In the genomic region with DNA sequence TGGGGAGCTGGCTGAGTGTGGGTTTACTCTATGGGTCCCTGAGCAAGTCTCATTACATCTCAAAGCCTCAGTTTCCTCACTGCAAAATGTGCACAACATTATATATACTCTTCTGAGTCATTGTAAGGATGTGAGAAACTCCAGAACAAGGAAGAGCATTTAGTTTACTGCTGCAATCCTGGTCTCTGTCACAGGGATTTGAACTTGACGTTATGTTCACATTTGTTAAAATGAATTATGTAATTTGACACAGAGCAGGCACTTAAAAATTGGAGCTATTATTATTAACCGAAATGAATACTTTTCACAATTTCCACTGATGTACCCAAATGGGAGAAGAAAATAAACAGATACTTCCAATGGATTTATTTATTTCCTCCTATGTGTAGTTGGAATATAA, we compare ENCODE assay signal across 17 cellular contexts.
DNase-seq lines count a peak whose midpoint lies in the region; ATAC-seq and TF ChIP-seq lines count a peak whose summit lies in the region.
"Had no signal": no experiment of that assay in that cellular context is flagged by ENCODE, and none has a peak within 500 bp of the region (broad histone marks: within the 10 kb centered on the region; RNA-seq: fewer than 3 reads in every experiment).

No MANE protein-coding gene starts in this region.

- H3K4me3 ChIP-seq in GM23248 (no peak overlapping the region), gastroesophageal sphincter (no peak overlapping the region), sigmoid colon (no peak overlapping the region)
- H3K4me3 ChIP-seq: PC-9 had no signal

- WGBS in GM23248 (ENCODE audit: low coverage in 1 of 2, low lambda C conversion rate in 2 of 2, missing lambda C conversion rate in 2 of 2), 2 experiments = 74 to 85% methylated on average over 2 of the region's 2 CpGs
- WGBS in gastroesophageal sphincter (ENCODE audit: low coverage in 1 of 2), 2 donors = 25 to 67% methylated on average over 1 to 2 of the region's 2 CpGs
- WGBS in sigmoid colon, 2 donors = 82 to 89% methylated on average over 2 of the region's 2 CpGs

- peaks cover 21% of the 10 kb centered on the region for H3F3A ChIP-seq in GM23248 (ENCODE audit: insufficient read depth)

- no peak for TF ChIP-seq POLR2A in gastroesophageal sphincter (IDR thresholded peaks at IDR 0.05)
- no peak for TF ChIP-seq POLR2A in sigmoid colon (IDR thresholded peaks at IDR 0.05)

- H3K9me3 ChIP-seq in GM23248 (ENCODE audit: low read depth) (no peaks in the 10 kb centered on the region), gastroesophageal sphincter (no peaks in the 10 kb centered on the region), sigmoid colon (no peaks in the 10 kb centered on the region)

- DNase-seq in GM23248 = no peak
- peak; percentile 63 for DNase-seq in amniotic epithelial cell (ENCODE audit: low read depth)
- DNase-seq in sigmoid colon = no peak
- no peak for DNase-seq in NCI-H748 (lab: John Stamatoyannopoulos, UW; ENCODE audit: unreplicated experiment)
- no peak for DNase-seq in DMS79 treated with DMSO at 0.1 percent for 48 hours (lab: John Stamatoyannopoulos, UW)
- DNase-seq in dedifferentiated amniotic fluid mesenchymal stem cell (ENCODE audit: extremely low spot score) = no peak
- DNase-seq: CD4-positive, alpha-beta memory T cell; DND-41; GDM1; GOT3; Kasumi-1; NCI-H187 treated with DMSO at 0.1 percent for 48 hours; NCI-H446 treated with DMSO at 0.1 percent for 48 hours; NCI-H774; PC-9 had no signal

- H4K20me1 ChIP-seq in GM23248 (ENCODE audit: insufficient read depth) = peaks cover 5% of the 10 kb centered on the region; the same call in 1 of the 2 replicates

- in situ Hi-C loops in GM23248 (cut with MboI) = no loop called here

- peaks cover 39% of the 10 kb centered on the region for H3K4me1 ChIP-seq in GM23248 (ENCODE audit: insufficient read depth)
- peaks cover 15 to 96% (median 50%) of the 10 kb centered on the region in 3 donors for H3K4me1 ChIP-seq in gastroesophageal sphincter
- H3K4me1 ChIP-seq in sigmoid colon = peaks cover 0 to 100% (median 96%) of the 10 kb centered on the region in 4 donors

- TF ChIP-seq CTCF in gastroesophageal sphincter (IDR thresholded peaks at IDR 0.05) (no peak), sigmoid colon (IDR thresholded peaks at IDR 0.05) (no peak)

- H3K36me3 ChIP-seq in GM23248 (ENCODE audit: low read depth) (no peaks in the 10 kb centered on the region; the same call in 1 of the 2 replicates), gastroesophageal sphincter (peaks cover 0 to 8% of the 10 kb centered on the region in 2 donors), sigmoid colon (no peaks in the 10 kb centered on the region)

- H3K27me3 ChIP-seq in GM23248 (replicated peaks; ENCODE audit: insufficient read depth) = no peaks in the 10 kb centered on the region
- no peaks in the 10 kb centered on the region for H3K27me3 ChIP-seq in gastroesophageal sphincter
- H3K27me3 ChIP-seq in sigmoid colon = no peaks in the 10 kb centered on the region

- H3K4me2 ChIP-seq in GM23248 (ENCODE audit: unreplicated experiment) = no peak overlapping the region
- H3K4me2 ChIP-seq: PC-9 had no signal

- no peaks in the 10 kb centered on the region for H3K9me2 ChIP-seq in GM23248 (ENCODE audit: insufficient read depth)

- intact Hi-C loops in sigmoid colon (cut with DNase I) = no loop called here

- peak overlapping the region; percentile 61 for H3K27ac ChIP-seq in GM23248
- peak overlapping the region in 3 of 4 donors; percentile 38 to 56 (median 48) for H3K27ac ChIP-seq in gastroesophageal sphincter
- peak overlapping the region; percentile 44 to 88 (median 76) for H3K27ac ChIP-seq in sigmoid colon
- H3K27ac ChIP-seq: PC-9 had no signal

- no peak overlapping the region for H2AFZ ChIP-seq in GM23248
- H2AFZ ChIP-seq: PC-9 had no signal

- no peak for ATAC-seq in gastroesophageal sphincter
- no peak for ATAC-seq in HG03342 (IDR thresholded peaks at IDR 0.05; ENCODE audit: unreplicated experiment)

- peaks cover 98% of the 10 kb centered on the region for H3K79me2 ChIP-seq in GM23248 (ENCODE audit: insufficient read depth)

- TF ChIP-seq EP300 in gastroesophageal sphincter (IDR thresholded peaks at IDR 0.05) = no peak
- TF ChIP-seq EP300 in sigmoid colon (IDR thresholded peaks at IDR 0.05) = peak; percentile 59 to 77 (median 67)

- no peak overlapping the region for H3K9ac ChIP-seq in GM23248
